Comparison of ENCODE assay signal across 36 cellular contexts in genomic region chr21:18235545-18235944, GRCh38. TPM values are rescaled to one million over a fixed set of nuclear protein-coding genes. Genes with fewer than 3 reads are reported as not detected.
"Had no signal": no experiment of that assay in that cellular context is flagged by ENCODE, and none has a peak within 500 bp of the region (broad histone marks: within the 10 kb centered on the region; RNA-seq: fewer than 3 reads in every experiment).

No MANE protein-coding gene starts in this region.

- FAIRE-seq: astrocyte, bronchial epithelial cell had no signal

- DNase-seq: activated effector memory CD4-positive, alpha-beta T cell treated with anti-CD3 and anti-CD28 coated beads, Interleukin-2, amount 50 U/mL, for 16 hours; activated effector memory CD4-positive, alpha-beta T cell treated with Interleukin-2 at 50 U/mL for 16 hours; activated gamma-delta T cell; activated gamma-delta T cell treated with Interleukin-2 at 50 U/mL for 16 hours; activated naive CD4-positive, alpha-beta T cell; activated naive CD4-positive, alpha-beta T cell treated with anti-CD3 and anti-CD28 coated beads for 36 hours; activated naive CD4-positive, alpha-beta T cell treated with anti-CD3 and anti-CD28 coated beads, Interleukin-2, amount 10 ng/mL, durations not matched to agents 7 days and 5 days; activated naive CD4-positive, alpha-beta T cell treated with anti-CD3 and anti-CD28 coated beads, Interleukin-2, amount 50 U/mL, for 16 hours; activated naive CD4-positive, alpha-beta T cell treated with Interleukin-2 at 50 U/mL for 16 hours; activated naive CD8-positive, alpha-beta T cell treated with anti-CD3 and anti-CD28 coated beads for 36 hours; activated naive CD8-positive, alpha-beta T cell treated with anti-CD3 and anti-CD28 coated beads, Interleukin-2, amount 10 ng/mL, durations not matched to agents 7 days and 5 days; activated naive CD8-positive, alpha-beta T cell treated with anti-CD3 and anti-CD28 coated beads, Interleukin-2, amount 50 U/mL, for 24 hours; activated T-cell treated with anti-CD3 and anti-CD28 coated beads, Interleukin-2, amount 50 U/mL, for 1 hour; activated T-cell treated with anti-CD3 and anti-CD28 coated beads, Interleukin-2, amount 50 U/mL, for 24 hours; activated T-cell treated with anti-CD3 and anti-CD28 coated beads, Interleukin-2, amount 50 U/mL, for 4 hours; activated T-cell treated with anti-CD3 and anti-CD28 coated beads, Interleukin-2, amount 50 U/mL, for 48 hours; activated T-cell treated with anti-CD3 and anti-CD28 coated beads, Interleukin-2, amount 50 U/mL, for 72 hours; adrenal gland; amniotic stem cell; amygdala; anterior cingulate cortex; aorta; body of pancreas; brain microvascular endothelial cell; caudate nucleus; central memory CD4-positive, alpha-beta T cell; cerebellar nuclear complex had no signal

- H3K27ac ChIP-seq: adrenal gland, ascending aorta, body of pancreas, brain microvascular endothelial cell, breast epithelium, cardiac muscle cell had no signal

- H3K4me1 ChIP-seq: adrenal gland, ascending aorta, body of pancreas, breast epithelium had no signal

- H3K4me3 ChIP-seq: adrenal gland, ascending aorta, body of pancreas, breast epithelium, cardiac muscle cell had no signal

- H3K36me3 ChIP-seq: adrenal gland, ascending aorta, brain microvascular endothelial cell, breast epithelium, cardiac muscle cell had no signal

- H3K27me3 ChIP-seq: adrenal gland, ascending aorta, body of pancreas, brain microvascular endothelial cell, breast epithelium had no signal

- H3K9me3 ChIP-seq: adrenal gland, ascending aorta, body of pancreas, breast epithelium had no signal

- ATAC-seq: activated naive CD4-positive, alpha-beta T cell treated with anti-CD3 and anti-CD28 coated beads, Interleukin-2, amount 50 U/mL, for 72 hours; activated naive CD8-positive, alpha-beta T cell treated with anti-CD3 and anti-CD28 coated beads, Interleukin-2, amount 50 U/mL, for 24 hours; activated T-cell treated with anti-CD3 and anti-CD28 coated beads, Interleukin-2, amount 50 U/mL, for 4 hours; activated T-cell treated with anti-CD3 and anti-CD28 coated beads, Interleukin-2, amount 50 U/mL, for 72 hours; activated T-helper 17 cell treated with anti-CD3 and anti-CD28 coated beads, Interleukin-2, amount 50 U/mL, for 72 hours; body of pancreas had no signal

RNA-seq across cellular contexts. Expression of gene CHODL, which starts 9.1 kb away (rescaled TPM):
- total RNA-seq: activated naive CD4-positive, alpha-beta T cell treated with anti-CD3 and anti-CD28 coated beads for 36 hours; activated naive CD4-positive, alpha-beta T cell treated with anti-CD3 and anti-CD28 coated beads, Interleukin-2, amount 50 U/mL, for 72 hours; activated T-cell treated with anti-CD3 and anti-CD28 coated beads, Interleukin-2, amount 50 U/mL, for 4 hours; activated T-helper 1 cell treated with anti-CD3 and anti-CD28 coated beads, Interleukin-12 subunit alpha, Interleukin-12 subunit beta, Interleukin-2, Interleukin-4 antibody, amounts not matched to agents 30 ng/mL and 10 ng/mL and 1 ng/mL, durations not matched to agents 14 hours and 24 hours and 36 hours; activated T-helper 2 cell treated with anti-CD3 and anti-CD28 coated beads, Interferon-gamma antibody, Interleukin-2, Interleukin-4, amounts not matched to agents 10 μg/mL and 5 μg/mL and 100 μg/mL, durations not matched to agents 14 hours and 24 hours and 36 hours; ascending aorta; bronchial epithelial cell had no signal
